In genomic region chr1:21232044-21232443, GRCh38 we compare ENCODE assay signal across 2 cellular contexts.
TF ChIP-seq lines count a peak whose summit lies in the region.

No MANE protein-coding gene starts in this region.

TF ChIP-seq in HEK293T, 16 proteins besides CTCF, POLR2A, EP300 and RAD21:
- TF ChIP-seq PKNOX1 (IDR thresholded peaks at IDR 0.05): no peak
- no peak for TF ChIP-seq ELF4 (IDR thresholded peaks at IDR 0.05)
- no peak for TF ChIP-seq FOXK2 (IDR thresholded peaks at IDR 0.05)

TF ChIP-seq in GM12878, 131 proteins besides CTCF, POLR2A, EP300 and RAD21:
- TF ChIP-seq MLLT1 (IDR thresholded peaks at IDR 0.05) (0 out of 2 replicates have a peak, but pooled peaks have one; percentile 22), RCOR1 (conservative IDR thresholded peaks at IDR 0.05; ENCODE audit: low read depth, low read length) (no peak), BCL11A (IDR thresholded peaks at IDR 0.05; ENCODE audit: low read depth, low read length) (no peak), LARP7 (IDR thresholded peaks at IDR 0.05) (no peak), SPI1 (IDR thresholded peaks at IDR 0.05; ENCODE audit: borderline replicate concordance, insufficient read depth, low read depth, low read length) (no peak), SMC3 (IDR thresholded peaks at IDR 0.05; ENCODE audit: borderline replicate concordance, low read length) (peak; percentile 80)
